Comparison of ENCODE assay signal across 17 cellular contexts in genomic region chrX:134693644-134694043, GRCh38. TPM values are rescaled to one million over a fixed set of nuclear protein-coding genes. Genes with fewer than 3 reads are reported as not detected.
DNase-seq lines count a peak whose midpoint lies in the region; ATAC-seq and TF ChIP-seq lines count a peak whose summit lies in the region.
"Had no signal": no experiment of that assay in that cellular context is flagged by ENCODE, and none has a peak within 500 bp of the region (broad histone marks: within the 10 kb centered on the region; RNA-seq: fewer than 3 reads in every experiment).

No MANE protein-coding gene starts in this region.

- peaks cover 59% of the 10 kb centered on the region for H3K4me1 Mint-ChIP-seq in nephron

- H3K9ac ChIP-seq in smooth muscle cell (ENCODE audit: low read depth), result no peak overlapping the region

- H3K4me3 ChIP-seq in RWPE2 (ENCODE audit: severe bottlenecking) (no peak overlapping the region), smooth muscle cell (no peak overlapping the region)

- 71% methylated on average over 2 of the region's 2 CpGs for WGBS in smooth muscle cell (ENCODE audit: low lambda C conversion rate)

- no peak for ATAC-seq in RWPE2 (ENCODE audit: low read depth)
- ATAC-seq: CD8-positive, alpha-beta T cell had no signal

- peaks cover 3% of the 10 kb centered on the region for H3K9me3 Mint-ChIP-seq in nephron
- H3K9me3 Mint-ChIP-seq: CD8-positive, alpha-beta T cell had no signal

- peak overlapping the region; percentile 69 to 79 (median 76) for H3K27ac Mint-ChIP-seq in nephron
- H3K27ac Mint-ChIP-seq: CD8-positive, alpha-beta T cell had no signal

- peaks cover 57% of the 10 kb centered on the region for H3K4me1 ChIP-seq in RWPE2 (ENCODE audit: insufficient read depth, poor library complexity, severe bottlenecking)
- no peaks in the 10 kb centered on the region for H3K4me1 ChIP-seq in smooth muscle cell (ENCODE audit: low read depth)

- H3K79me2 ChIP-seq in smooth muscle cell (ENCODE audit: low read depth), result no peaks in the 10 kb centered on the region

- H3K36me3 ChIP-seq in RWPE2 (ENCODE audit: low read depth) (no peaks in the 10 kb centered on the region), smooth muscle cell (ENCODE audit: low read depth) (no peaks in the 10 kb centered on the region)

- H2AFZ ChIP-seq in smooth muscle cell (ENCODE audit: low read depth), result no peak overlapping the region

- H3K9me3 ChIP-seq in RWPE2 (ENCODE audit: severe bottlenecking) (no peaks in the 10 kb centered on the region), smooth muscle cell (replicated peaks; ENCODE audit: low read depth) (no peaks in the 10 kb centered on the region)
- H3K9me3 ChIP-seq: Caco-2 had no signal

- H3K27me3 ChIP-seq in RWPE2 (ENCODE audit: insufficient read depth, poor library complexity, severe bottlenecking) (no peaks in the 10 kb centered on the region), smooth muscle cell (ENCODE audit: low read depth) (no peaks in the 10 kb centered on the region)

- TF ChIP-seq CTCF in RWPE2 (IDR thresholded peaks at IDR 0.05; ENCODE audit: poor library complexity, severe bottlenecking), result no peak
- no peak for TF ChIP-seq CTCF in nephron (IDR thresholded peaks at IDR 0.05; ENCODE audit: unreplicated experiment in 3 of 3)
- no peak for TF ChIP-seq CTCF in smooth muscle cell (IDR thresholded peaks at IDR 0.05; ENCODE audit: borderline replicate concordance, insufficient read depth, poor library complexity, severe bottlenecking)

- H4K20me1 ChIP-seq in smooth muscle cell (ENCODE audit: low read depth), result no peaks in the 10 kb centered on the region

- H3K4me2 ChIP-seq in smooth muscle cell, result no peak overlapping the region

- H3K4me3 Mint-ChIP-seq in nephron, result peak overlapping the region in 1 of 3 experiments; percentile 2
- H3K4me3 Mint-ChIP-seq: CD8-positive, alpha-beta T cell had no signal

- H3K27ac ChIP-seq in RWPE2 (ENCODE audit: poor library complexity, severe bottlenecking), result peak overlapping the region; percentile 94
- H3K27ac ChIP-seq in epithelial cell of prostate, result peak overlapping the region; percentile 70
- peak overlapping the region; percentile 3 for H3K27ac ChIP-seq in smooth muscle cell (ENCODE audit: low read depth)
- H3K27ac ChIP-seq: HL-60 had no signal

- DNase-seq in RWPE2 (ENCODE audit: low spot score) (no peak), epithelial cell of prostate (ENCODE audit: low read depth, low spot score) (no peak), smooth muscle cell (lab: John Stamatoyannopoulos, UW; ENCODE audit: unreplicated experiment) (no peak), NCI-H1694 (lab: John Stamatoyannopoulos, UW) (no peak), inferior parietal cortex (ENCODE audit: extremely low spot score) (no peak)
- no peak for DNase-seq in activated naive CD4-positive, alpha-beta T cell (lab: John Stamatoyannopoulos, UW)
- DNase-seq: C1 segment of cervical spinal cord; Caco-2; CD8-positive, alpha-beta T cell; NCI-H1092; NCI-H1417 treated with DMSO at 0.1 percent for 48 hours; NCI-H187; NCI-H524 treated with DMSO at 0.1 percent for 48 hours; NCI-H774 had no signal

- no peaks in the 10 kb centered on the region for H3K27me3 Mint-ChIP-seq in nephron (ENCODE audit: low read depth)

- H3F3A ChIP-seq in smooth muscle cell (ENCODE audit: low read depth), result no peaks in the 10 kb centered on the region

- H3K36me3 Mint-ChIP-seq in nephron (ENCODE audit: low read depth), result no peaks in the 10 kb centered on the region
- H3K36me3 Mint-ChIP-seq: CD8-positive, alpha-beta T cell had no signal

RNA-seq across cellular contexts. Expression of gene PLAC1, which starts 35.4 kb away (rescaled TPM):
- total RNA-seq in smooth muscle cell, result 0.31 and 1.0 TPM in 2 replicates
- 1.1 TPM in 2 replicates for polyA plus RNA-seq in smooth muscle cell
- total RNA-seq: CD8-positive, alpha-beta T cell; H1 had no signal

Comparison
In these comparisons a context has a peak if more than half of its experiments do, and no peak if none do; other contexts are left out.
1. H3K27ac ChIP-seq: peak in every context shown above with its lines; median percentile 94 in RWPE2; 70 in epithelial cell of prostate; 3 in smooth muscle cell.